Comparison of ENCODE assay signal across 1 cellular context in the genomic region with DNA sequence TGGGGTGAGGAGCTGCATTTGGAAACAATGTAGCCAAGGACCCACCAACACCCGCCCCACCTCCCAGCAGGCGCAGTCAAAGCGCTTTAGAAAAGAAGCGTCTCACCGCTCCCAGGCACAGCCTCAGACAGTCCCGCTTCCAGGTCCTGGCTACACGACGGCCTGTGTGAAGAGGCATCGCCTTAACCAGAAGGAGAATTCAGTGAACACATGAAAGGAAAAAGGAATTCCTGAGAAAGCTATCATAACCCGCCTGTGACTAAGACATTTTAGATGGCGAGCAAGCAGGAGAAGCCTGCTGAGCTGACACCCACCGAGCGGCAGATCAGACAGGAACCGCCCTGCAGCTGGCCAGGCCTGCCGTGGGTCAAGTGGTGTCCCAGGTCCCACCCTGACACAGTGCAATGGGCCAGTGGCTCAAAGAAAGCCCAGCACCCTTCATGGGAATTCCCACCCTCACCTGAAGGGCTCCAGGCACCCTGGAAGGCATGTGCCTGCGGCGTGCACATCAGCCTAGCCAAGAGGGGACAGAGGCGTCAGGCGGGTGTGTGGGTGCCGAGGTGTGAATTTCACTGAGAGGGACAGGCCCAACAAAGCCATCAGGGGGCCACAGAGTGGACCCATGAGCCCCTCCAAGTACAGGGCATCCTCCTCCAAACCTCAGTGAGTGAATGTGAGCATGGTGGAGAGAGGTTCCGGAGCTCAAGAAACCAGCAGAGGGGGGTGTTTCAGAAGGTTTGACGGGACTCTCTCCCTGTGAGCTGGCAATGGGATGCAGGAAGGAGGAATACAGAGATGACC.
TF ChIP-seq lines count a peak whose summit lies in the region.

No MANE protein-coding gene starts in this region.

TF ChIP-seq in IMR-90, 13 proteins besides CTCF, POLR2A, EP300 and RAD21 (continued from another document):
- TF ChIP-seq, protein P1, sequence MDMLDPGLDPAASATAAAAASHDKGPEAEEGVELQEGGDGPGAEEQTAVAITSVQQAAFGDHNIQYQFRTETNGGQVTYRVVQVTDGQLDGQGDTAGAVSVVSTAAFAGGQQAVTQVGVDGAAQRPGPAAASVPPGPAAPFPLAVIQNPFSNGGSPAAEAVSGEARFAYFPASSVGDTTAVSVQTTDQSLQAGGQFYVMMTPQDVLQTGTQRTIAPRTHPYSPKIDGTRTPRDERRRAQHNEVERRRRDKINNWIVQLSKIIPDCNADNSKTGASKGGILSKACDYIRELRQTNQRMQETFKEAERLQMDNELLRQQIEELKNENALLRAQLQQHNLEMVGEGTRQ (IDR thresholded peaks at IDR 0.05; ENCODE audit: low read depth, low read length) = no peak
- TF ChIP-seq, protein P2, sequence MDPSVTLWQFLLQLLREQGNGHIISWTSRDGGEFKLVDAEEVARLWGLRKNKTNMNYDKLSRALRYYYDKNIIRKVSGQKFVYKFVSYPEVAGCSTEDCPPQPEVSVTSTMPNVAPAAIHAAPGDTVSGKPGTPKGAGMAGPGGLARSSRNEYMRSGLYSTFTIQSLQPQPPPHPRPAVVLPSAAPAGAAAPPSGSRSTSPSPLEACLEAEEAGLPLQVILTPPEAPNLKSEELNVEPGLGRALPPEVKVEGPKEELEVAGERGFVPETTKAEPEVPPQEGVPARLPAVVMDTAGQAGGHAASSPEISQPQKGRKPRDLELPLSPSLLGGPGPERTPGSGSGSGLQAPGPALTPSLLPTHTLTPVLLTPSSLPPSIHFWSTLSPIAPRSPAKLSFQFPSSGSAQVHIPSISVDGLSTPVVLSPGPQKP (IDR thresholded peaks at IDR 0.05; ENCODE audit: borderline replicate concordance, low read depth, low read length) = no peak
- TF ChIP-seq CEBPB (IDR thresholded peaks at IDR 0.05; ENCODE audit: low read depth, low read length) (no peak), MXI1 (IDR thresholded peaks at IDR 0.05; ENCODE audit: borderline replicate concordance, low read depth, low read length) (no peak), SMC3 (IDR thresholded peaks at IDR 0.05; ENCODE audit: low read depth, low read length) (no peak)
